21 cellular contexts compared by ENCODE assay signal in the genomic region with DNA sequence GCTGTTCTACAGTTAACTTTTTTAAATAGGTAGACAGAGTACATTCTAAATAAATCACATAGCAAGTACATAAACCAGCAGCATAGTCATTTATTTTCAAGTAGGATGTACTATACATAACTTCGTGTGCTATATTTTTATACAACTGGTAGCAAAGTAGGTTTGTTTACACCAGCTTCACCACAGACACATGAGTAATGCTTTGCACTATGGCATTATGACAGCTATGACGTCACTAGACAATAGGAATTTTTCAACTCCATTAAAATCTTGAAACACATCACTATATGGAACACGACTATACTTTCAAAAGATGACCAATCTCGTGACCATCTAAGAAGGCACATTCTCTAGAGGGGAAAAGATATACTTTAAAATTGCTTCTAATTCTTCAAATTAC. TPM values are rescaled to one million over a fixed set of nuclear protein-coding genes. Genes with fewer than 3 reads are reported as not detected.
DNase-seq lines count a peak whose midpoint lies in the region; ATAC-seq and TF ChIP-seq lines count a peak whose summit lies in the region.
"Had no signal": no experiment of that assay in that cellular context is flagged by ENCODE, and none has a peak within 500 bp of the region (broad histone marks: within the 10 kb centered on the region; RNA-seq: fewer than 3 reads in every experiment).

No MANE protein-coding gene starts in this region.

- H3K27ac ChIP-seq in stomach, result no peak overlapping the region
- H3K27ac ChIP-seq: adrenal gland, dorsolateral prefrontal cortex, thyroid gland had no signal

- intact Hi-C loops in stomach (cut with DNase I; ENCODE audit: low total_unique reads), result no loop called here

- TF ChIP-seq CTCF in stomach (IDR thresholded peaks at IDR 0.05), result no peak
- no peak for TF ChIP-seq CTCF in glutamatergic neuron (IDR thresholded peaks at IDR 0.05; ENCODE audit: partially characterized antibody, unreplicated experiment)

- ATAC-seq in stimulated activated naive CD8-positive, alpha-beta T cell treated with anti-CD3 and anti-CD28 coated beads, Interleukin-15, amount 100 ng/mL, for 72 hours, result peak; percentile 49
- no peak for ATAC-seq in stimulated activated naive CD8-positive, alpha-beta T cell treated with anti-CD3 and anti-CD28 coated beads, Interleukin-15, Interleukin-2, amounts not matched to agents 100 U/mL and 50 U/mL, for 24 hours
- ATAC-seq: GM23338, T-helper 17 cell had no signal

- WGBS in stomach, 5 donors, result 62 to 73% (median 63%) methylated on average over 4 of the region's 4 CpGs

- no peaks in the 10 kb centered on the region for H3K36me3 Mint-ChIP-seq in glutamatergic neuron (ENCODE audit: unreplicated experiment)

- H3K4me1 ChIP-seq in adipocyte (ENCODE audit: control insufficient read depth, insufficient read depth, low read length) (no peaks in the 10 kb centered on the region), stomach (no peaks in the 10 kb centered on the region)
- H3K4me1 ChIP-seq: adrenal gland, thyroid gland had no signal

- no peaks in the 10 kb centered on the region for H3K4me1 Mint-ChIP-seq in stimulated activated naive CD8-positive, alpha-beta T cell treated with anti-CD3 and anti-CD28 coated beads, Interleukin-15, amount 100 ng/mL, for 72 hours
- H3K4me1 Mint-ChIP-seq in glutamatergic neuron (ENCODE audit: low read depth, unreplicated experiment), result no peaks in the 10 kb centered on the region
- H3K4me1 Mint-ChIP-seq: GM23338, memory B cell, neural crest cell had no signal

- H3K27me3 Mint-ChIP-seq in stimulated activated naive CD8-positive, alpha-beta T cell treated with anti-CD3 and anti-CD28 coated beads, Interleukin-15, amount 100 ng/mL, for 72 hours, result no peaks in the 10 kb centered on the region
- no peaks in the 10 kb centered on the region for H3K27me3 Mint-ChIP-seq in glutamatergic neuron (ENCODE audit: unreplicated experiment)
- H3K27me3 Mint-ChIP-seq: activated T-cell treated with anti-CD3 and anti-CD28 coated beads, Interleukin-2, amount 50 U/mL, for 24 hours; T-helper 17 cell had no signal

- H3K9me3 Mint-ChIP-seq in stimulated activated naive CD8-positive, alpha-beta T cell treated with anti-CD3 and anti-CD28 coated beads, Interleukin-15, amount 100 ng/mL, for 72 hours, result peaks cover 12 to 17% of the 10 kb centered on the region in 2 donors
- no peaks in the 10 kb centered on the region for H3K9me3 Mint-ChIP-seq in glutamatergic neuron (ENCODE audit: unreplicated experiment)

- no peak overlapping the region for H3K4me3 Mint-ChIP-seq in stimulated activated naive CD8-positive, alpha-beta T cell treated with anti-CD3 and anti-CD28 coated beads, Interleukin-15, amount 100 ng/mL, for 72 hours
- H3K4me3 Mint-ChIP-seq in glutamatergic neuron (ENCODE audit: unreplicated experiment), result no peak overlapping the region
- H3K4me3 Mint-ChIP-seq: activated T-cell treated with anti-CD3 and anti-CD28 coated beads, Interleukin-2, amount 50 U/mL, for 24 hours; GM23338; memory B cell; neural crest cell; T-helper 17 cell had no signal

- H3K27ac Mint-ChIP-seq in stimulated activated naive CD8-positive, alpha-beta T cell treated with anti-CD3 and anti-CD28 coated beads, Interleukin-15, amount 100 ng/mL, for 72 hours, result no peak overlapping the region
- H3K27ac Mint-ChIP-seq in glutamatergic neuron (ENCODE audit: unreplicated experiment), result no peak overlapping the region
- H3K27ac Mint-ChIP-seq: activated T-cell treated with anti-CD3 and anti-CD28 coated beads, Interleukin-2, amount 50 U/mL, for 24 hours; GM23338; memory B cell; T-helper 17 cell had no signal

- DNase-seq in stimulated activated naive CD8-positive, alpha-beta T cell treated with anti-CD3 and anti-CD28 coated beads, Interleukin-15, amount 100 ng/mL, for 72 hours, result no peak
- no peak for DNase-seq in stimulated activated naive CD8-positive, alpha-beta T cell treated with anti-CD3 and anti-CD28 coated beads, Interleukin-15, Interleukin-2, amounts not matched to agents 100 U/mL and 50 U/mL, for 24 hours
- peak; percentile 54 for DNase-seq in adipocyte (ENCODE audit: low read depth)
- DNase-seq in fibroblast of gingiva (ENCODE audit: low read depth), result peak; percentile 30
- no peak for DNase-seq in NCI-H1930 (lab: John Stamatoyannopoulos, UW)
- DNase-seq in stomach, result no peak
- DNase-seq in NCI-H2171 treated with DMSO at 0.1 percent for 48 hours (lab: John Stamatoyannopoulos, UW), result no peak
- no peak for DNase-seq in glutamatergic neuron
- DNase-seq: activated CD4-positive, alpha-beta T cell treated with anti-CD3 and anti-CD28 coated beads for 4 hours; activated T-cell treated with anti-CD3 and anti-CD28 coated beads, Interleukin-2, amount 50 U/mL, for 24 hours; adrenal gland; dorsolateral prefrontal cortex; foreskin melanocyte; NCI-H1048; Right ventricle myocardium superior; stimulated activated CD4-positive, alpha-beta T cell treated with anti-CD3 and anti-CD28 coated beads, Interleukin-2, amount 100 ng/mL, for 24 hours; T-helper 17 cell; thyroid gland had no signal

- no peaks in the 10 kb centered on the region for H3K36me3 ChIP-seq in adipocyte (ENCODE audit: control insufficient read depth, insufficient read depth, low read length, severe bottlenecking)
- no peaks in the 10 kb centered on the region for H3K36me3 ChIP-seq in stomach
- H3K36me3 ChIP-seq: adrenal gland, thyroid gland had no signal

- H3K9ac ChIP-seq in adipocyte (ENCODE audit: low read length), result no peak overlapping the region

- H3K27me3 ChIP-seq in adipocyte (replicated peaks; ENCODE audit: control insufficient read depth, insufficient read depth, low read length) (no peaks in the 10 kb centered on the region), stomach (no peaks in the 10 kb centered on the region)
- H3K27me3 ChIP-seq: adrenal gland, dorsolateral prefrontal cortex, thyroid gland had no signal

- TF ChIP-seq POLR2A in stomach (IDR thresholded peaks at IDR 0.05), result no peak

- no peak overlapping the region for H3K4me3 ChIP-seq in adipocyte (ENCODE audit: low read length)
- H3K4me3 ChIP-seq in stomach, result no peak overlapping the region
- H3K4me3 ChIP-seq: adrenal gland, dorsolateral prefrontal cortex, GM23338, thyroid gland had no signal

- peaks cover 13% of the 10 kb centered on the region for H3K9me3 ChIP-seq in adipocyte (ENCODE audit: control insufficient read depth, low read length)
- H3K9me3 ChIP-seq in stomach, result peaks cover 0 to 17% (median 14%) of the 10 kb centered on the region in 4 donors
- H3K9me3 ChIP-seq: thyroid gland had no signal

- no peak for TF ChIP-seq EP300 in stomach (IDR thresholded peaks at IDR 0.05)

RNA-seq across cellular contexts. Expression of a gene that starts 3.5 kb away (rescaled TPM):
- not detected for total RNA-seq in stomach
- not detected for polyA plus RNA-seq in stomach
- not detected for total RNA-seq in glutamatergic neuron (ENCODE audit: unreplicated experiment)
- total RNA-seq: adrenal gland, dorsolateral prefrontal cortex, neural crest cell, Right ventricle myocardium superior, T-helper 17 cell had no signal
- polyA plus RNA-seq: adrenal gland, GM23338 had no signal

RNA-seq across cellular contexts. Expression of a gene that starts 23.9 kb away (rescaled TPM):
- 10 to 100 TPM in 1 of 5 donors, not detected in 4; 61.1 TPM for total RNA-seq in stomach
- 1 to 10 TPM in 2 of 3 donors, under 1 TPM in 1; 0.46 to 3.2 (median 1.4) TPM for polyA plus RNA-seq in stomach
- not detected for total RNA-seq in glutamatergic neuron (ENCODE audit: unreplicated experiment)
- total RNA-seq: adrenal gland, neural crest cell, Right ventricle myocardium superior, T-helper 17 cell, thyroid gland had no signal

Comparison
In these comparisons a context has a peak if more than half of its experiments do, and no peak if none do; other contexts are left out.
1. DNase-seq: peak in adipocyte (single experiment) and fibroblast of gingiva (single experiment); none in stimulated activated naive CD8-positive, alpha-beta T cell treated with anti-CD3 and anti-CD28 coated beads, Interleukin-15, amount 100 ng/mL, for 72 hours (0 of 2), stimulated activated naive CD8-positive, alpha-beta T cell treated with anti-CD3 and anti-CD28 coated beads, Interleukin-15, Interleukin-2, amounts not matched to agents 100 U/mL and 50 U/mL, for 24 hours (single experiment), NCI-H1930 (0 of 2), stomach (single experiment), NCI-H2171 treated with DMSO at 0.1 percent for 48 hours (single experiment) and glutamatergic neuron (single experiment).